Comparison of ENCODE assay signal across 8 cellular contexts in the genomic region with DNA sequence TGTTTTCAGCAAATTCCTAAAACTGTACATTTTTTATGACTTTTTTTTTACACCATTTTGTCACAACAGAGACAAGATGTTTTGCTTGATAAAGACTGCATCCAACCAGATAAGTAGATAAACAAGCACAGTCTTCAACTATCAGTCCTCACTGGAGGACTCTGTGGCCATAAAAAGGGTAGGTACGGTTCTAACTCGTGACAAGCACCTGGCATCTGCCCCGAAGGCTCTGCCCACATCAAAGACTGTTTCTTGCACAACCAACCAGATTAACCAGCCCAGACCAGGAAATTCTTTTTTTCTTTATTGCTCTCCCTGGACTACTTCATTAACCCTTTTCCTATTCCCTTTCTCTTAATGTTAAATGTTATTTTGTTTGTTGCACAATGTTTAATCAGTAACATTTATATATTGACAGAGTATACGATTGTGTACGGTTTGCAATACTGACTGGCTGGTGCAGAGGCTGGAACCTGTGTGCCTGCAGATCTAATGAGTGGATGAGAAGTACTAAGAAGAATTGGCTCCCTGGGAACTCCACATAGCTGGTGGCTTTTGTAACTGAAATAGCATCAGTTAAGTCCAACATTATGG.
A peak's percentile ranks its signal among the peaks of the same experiment; 100 is the strongest.
DNase-seq lines count a peak whose midpoint lies in the region; ATAC-seq and TF ChIP-seq lines count a peak whose summit lies in the region.

No MANE protein-coding gene starts in this region.

- no peak for TF ChIP-seq CTCF in MM.1S (IDR thresholded peaks at IDR 0.05; ENCODE audit: low read length)

- peaks cover 12% of the 10 kb centered on the region for H3F3A ChIP-seq in MM.1S (ENCODE audit: insufficient read depth, low read length)

- CTCF ChIA-PET in CD8-positive, alpha-beta memory T cell (lab: Charles Lee) = interaction anchor here (0.8 to 5.2 kb wide), 6 partner anchors 9 to 89 kb away, joined by 3 to 17 read pairs (median 4); a partner anchor contains a TSS

- ATAC-seq in left colon (peak; percentile 82), HG03196 (IDR thresholded peaks at IDR 0.05; ENCODE audit: unreplicated experiment) (no peak)

- H3K4me3 Mint-ChIP-seq in CD8-positive, alpha-beta memory T cell = peak overlapping the region; percentile 13 to 75 (median 57)

- no peak overlapping the region for H3K4me3 ChIP-seq in CD8-positive, alpha-beta memory T cell (ENCODE audit: low read length)
- no peak overlapping the region for H3K4me3 ChIP-seq in MM.1S (ENCODE audit: low read length)

- H3K27ac ChIP-seq in CD8-positive, alpha-beta memory T cell (ENCODE audit: low read depth, low read length) = no peak overlapping the region
- peak overlapping the region; percentile 84 for H3K27ac ChIP-seq in MM.1S (ENCODE audit: low read length)

- H3K9ac ChIP-seq in MM.1S (ENCODE audit: low read length) = peak overlapping the region; percentile 15; the same call in 1 of the 2 replicates

- H3K4me1 Mint-ChIP-seq in CD8-positive, alpha-beta memory T cell = peaks cover 76 to 90% (median 90%) of the 10 kb centered on the region in 3 donors

- H3K27ac Mint-ChIP-seq in CD8-positive, alpha-beta memory T cell = peak overlapping the region; percentile 77 to 97 (median 90)

- H3K4me1 ChIP-seq in CD8-positive, alpha-beta memory T cell (ENCODE audit: insufficient read depth, low read length) = peaks cover 85% of the 10 kb centered on the region
- H3K4me1 ChIP-seq in MM.1S (ENCODE audit: low read length) = peaks cover 23% of the 10 kb centered on the region

- H3K4me2 ChIP-seq in MM.1S (ENCODE audit: low read depth, low read length) = peak overlapping the region; percentile 43; the same call in 1 of the 2 replicates

- peaks cover 0 to 2% of the 10 kb centered on the region in 2 donors for H3K27me3 Mint-ChIP-seq in CD8-positive, alpha-beta memory T cell

- no peaks in the 10 kb centered on the region for H3K27me3 ChIP-seq in CD8-positive, alpha-beta memory T cell (ENCODE audit: insufficient read depth, low read length, poor library complexity, severe bottlenecking)
- no peaks in the 10 kb centered on the region for H3K27me3 ChIP-seq in MM.1S (replicated peaks; ENCODE audit: insufficient read depth, low read length)

- peak in 4 of 5 donors; percentile 45 to 79 (median 76) for DNase-seq in CD8-positive, alpha-beta memory T cell
- DNase-seq in MM.1S = peak; percentile 91
- DNase-seq in activated T-helper 1 cell treated with anti-CD3 and anti-CD28 coated beads, Interleukin-2, amount 50 U/mL, for 16 hours (ENCODE audit: low read depth in 1 of 2, low spot score in 1 of 2) = peak; percentile 26 to 29
- peak; percentile 80 to 91 for DNase-seq in left colon
- no peak for DNase-seq in NCI-H2171 (lab: John Stamatoyannopoulos, UW)
- no peak for DNase-seq in cerebellar nuclear complex (lab: John Stamatoyannopoulos, UW)
- no peak for DNase-seq in SK-N-DZ (ENCODE audit: low spot score)

- no peaks in the 10 kb centered on the region for H3K9me3 Mint-ChIP-seq in CD8-positive, alpha-beta memory T cell

- intact Hi-C loops in left colon (cut with DNase I, micrococcal nuclease) = no loop called here

- H3K36me3 ChIP-seq in CD8-positive, alpha-beta memory T cell (ENCODE audit: insufficient read depth, low read length) = peaks cover 10% of the 10 kb centered on the region
- H3K36me3 ChIP-seq in MM.1S (replicated peaks; ENCODE audit: insufficient read depth, low read length) = no peaks in the 10 kb centered on the region

- peaks cover 5 to 27% (median 7%) of the 10 kb centered on the region in 3 donors for H3K36me3 Mint-ChIP-seq in CD8-positive, alpha-beta memory T cell

- POLR2A ChIA-PET in CD8-positive, alpha-beta memory T cell (lab: Charles Lee) = interaction anchor here (0.5 to 1.9 kb wide), 5 partner anchors 11 to 74 kb away, joined by 3 to 7 read pairs (median 4); a partner anchor contains a TSS

- no peaks in the 10 kb centered on the region for H3K9me3 ChIP-seq in CD8-positive, alpha-beta memory T cell (ENCODE audit: low read length)
- no peaks in the 10 kb centered on the region for H3K9me3 ChIP-seq in MM.1S (replicated peaks; ENCODE audit: insufficient read depth, low read length)

- no peaks in the 10 kb centered on the region for H3K79me2 ChIP-seq in MM.1S (ENCODE audit: low read length)

- H3K9me2 ChIP-seq in MM.1S (replicated peaks; ENCODE audit: insufficient read depth, low read length) = no peaks in the 10 kb centered on the region

- H4K20me1 ChIP-seq in MM.1S (ENCODE audit: insufficient read depth, low read length) = no peaks in the 10 kb centered on the region

- peak overlapping the region; percentile 41 for H2AFZ ChIP-seq in MM.1S (ENCODE audit: low read length)

Comparison
In these comparisons a context has a peak if more than half of its experiments do, and no peak if none do; other contexts are left out.
1. DNase-seq: peak in CD8-positive, alpha-beta memory T cell (4 of 5), MM.1S (single experiment), activated T-helper 1 cell treated with anti-CD3 and anti-CD28 coated beads, Interleukin-2, amount 50 U/mL, for 16 hours (2 of 2) and left colon (2 of 2); none in NCI-H2171 (single experiment), cerebellar nuclear complex (0 of 2) and SK-N-DZ (single experiment).